1 cellular context compared by ENCODE assay signal in the genomic region with DNA sequence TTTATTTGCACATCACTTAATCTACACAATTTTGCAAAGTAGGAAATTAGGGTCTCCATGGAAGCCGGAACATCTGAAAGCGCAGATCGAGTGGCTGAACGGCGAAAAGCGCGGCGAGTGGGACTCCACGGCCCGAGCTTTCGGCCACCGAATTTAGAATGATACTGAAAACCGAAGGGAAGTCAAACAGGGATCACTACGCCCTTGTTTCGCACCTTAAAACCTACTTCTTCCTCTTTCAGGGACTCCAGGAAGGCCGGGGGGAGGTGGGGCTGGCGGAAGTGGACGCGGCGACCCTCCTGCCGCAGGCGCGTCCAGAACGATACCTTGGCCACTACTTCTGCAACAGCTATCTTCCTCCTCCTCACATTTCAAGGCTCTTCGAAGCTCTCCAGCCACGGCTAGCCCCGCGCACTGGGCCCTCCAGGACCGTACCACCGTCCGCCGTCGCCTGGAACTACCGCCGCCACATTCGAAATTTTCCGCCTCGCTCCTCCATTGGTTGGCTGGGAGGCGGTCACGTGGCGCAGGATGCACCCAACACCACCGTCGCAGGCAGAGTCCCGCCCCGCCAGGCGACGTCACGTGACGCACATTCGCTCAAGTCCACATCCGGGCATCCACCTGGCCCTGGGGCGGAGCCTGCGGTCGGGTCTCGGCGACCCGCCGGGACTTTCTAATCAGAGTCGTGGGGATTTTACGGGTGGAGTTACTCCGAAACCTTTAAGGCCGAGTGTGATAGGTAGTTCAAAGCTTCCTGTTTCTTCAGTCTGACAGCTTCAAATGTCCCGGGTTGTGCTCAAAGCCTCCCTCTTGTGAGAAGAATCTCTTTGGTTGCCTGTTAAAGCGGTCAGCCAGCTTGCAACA.
A peak's percentile ranks its signal among the peaks of the same experiment; 100 is the strongest.
TF ChIP-seq lines count a peak whose summit lies in the region.

Gene SGO1 (minus strand): TSS at position 474 of the 867 bp plus-strand sequence. CDS start 2,179 bp downstream, outside the sequence.

TF ChIP-seq in HepG2, 621 proteins besides CTCF, POLR2A, EP300 and RAD21 (continued from another document and continues in another):
- TF ChIP-seq, protein P1, sequence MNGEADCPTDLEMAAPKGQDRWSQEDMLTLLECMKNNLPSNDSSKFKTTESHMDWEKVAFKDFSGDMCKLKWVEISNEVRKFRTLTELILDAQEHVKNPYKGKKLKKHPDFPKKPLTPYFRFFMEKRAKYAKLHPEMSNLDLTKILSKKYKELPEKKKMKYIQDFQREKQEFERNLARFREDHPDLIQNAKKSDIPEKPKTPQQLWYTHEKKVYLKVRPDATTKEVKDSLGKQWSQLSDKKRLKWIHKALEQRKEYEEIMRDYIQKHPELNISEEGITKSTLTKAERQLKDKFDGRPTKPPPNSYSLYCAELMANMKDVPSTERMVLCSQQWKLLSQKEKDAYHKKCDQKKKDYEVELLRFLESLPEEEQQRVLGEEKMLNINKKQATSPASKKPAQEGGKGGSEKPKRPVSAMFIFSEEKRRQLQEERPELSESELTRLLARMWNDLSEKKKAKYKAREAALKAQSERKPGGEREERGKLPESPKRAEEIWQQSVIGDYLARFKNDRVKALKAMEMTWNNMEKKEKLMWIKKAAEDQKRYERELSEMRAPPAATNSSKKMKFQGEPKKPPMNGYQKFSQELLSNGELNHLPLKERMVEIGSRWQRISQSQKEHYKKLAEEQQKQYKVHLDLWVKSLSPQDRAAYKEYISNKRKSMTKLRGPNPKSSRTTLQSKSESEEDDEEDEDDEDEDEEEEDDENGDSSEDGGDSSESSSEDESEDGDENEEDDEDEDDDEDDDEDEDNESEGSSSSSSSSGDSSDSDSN (CRISPR knock-in tag; IDR thresholded peaks at IDR 0.05): peak; percentile 55
- TF ChIP-seq PHF21A (CRISPR knock-in tag; IDR thresholded peaks at IDR 0.05) (peak; percentile 49; the same call in 1 of the 2 replicates), YEATS2 (CRISPR knock-in tag; IDR thresholded peaks at IDR 0.05; ENCODE audit: borderline replicate concordance) (peak; percentile 97), CBX5 (CRISPR knock-in tag; IDR thresholded peaks at IDR 0.05; ENCODE audit: borderline replicate concordance) (peak; percentile 52; the same call in 1 of the 2 replicates), CBX1 (IDR thresholded peaks at IDR 0.05; ENCODE audit: low read depth) (peak; percentile 56), HDAC1 (CRISPR knock-in tag; IDR thresholded peaks at IDR 0.05) (peak; percentile 100), CCDC6 (CRISPR knock-in tag; IDR thresholded peaks at IDR 0.05) (peak; percentile 92), ZNF3 (CRISPR knock-in tag; IDR thresholded peaks at IDR 0.05) (no peak), MAZ (IDR thresholded peaks at IDR 0.05; ENCODE audit: borderline replicate concordance, low read depth, low read length) (no peak), MAZ (CRISPR knock-in tag; IDR thresholded peaks at IDR 0.05; ENCODE audit: low read depth) (no peak), GABPB1 (CRISPR knock-in tag; IDR thresholded peaks at IDR 0.05) (peak; percentile 90), MTA1 (CRISPR knock-in tag; IDR thresholded peaks at IDR 0.05; ENCODE audit: borderline replicate concordance) (peak; percentile 45; the same call in 1 of the 2 replicates), ZHX1 (CRISPR knock-in tag; IDR thresholded peaks at IDR 0.05; ENCODE audit: low read depth) (0 out of 2 replicates have a peak, but pooled peaks have one; percentile 44), FOXA3 (CRISPR knock-in tag; IDR thresholded peaks at IDR 0.05) (peak; percentile 43), ZFP62 (CRISPR knock-in tag; IDR thresholded peaks at IDR 0.05) (no peak), PRMT3 (CRISPR knock-in tag; IDR thresholded peaks at IDR 0.05; ENCODE audit: borderline replicate concordance, low read depth) (peak; percentile 95; the same call in 1 of the 2 replicates), SRSF1 (optimal IDR thresholded peaks at IDR 0.05; ENCODE audit: low read depth, low read length) (peak; percentile 71), PATZ1 (CRISPR knock-in tag; IDR thresholded peaks at IDR 0.05) (0 out of 2 replicates have a peak, but pooled peaks have one; percentile 18), FOXK1 (CRISPR knock-in tag; IDR thresholded peaks at IDR 0.05; ENCODE audit: borderline replicate concordance, low read depth) (peak; percentile 85), SP4 (CRISPR knock-in tag; IDR thresholded peaks at IDR 0.05) (peak; percentile 79; the same call in 1 of the 2 replicates), ZNF441 (CRISPR knock-in tag; IDR thresholded peaks at IDR 0.05; ENCODE audit: borderline replicate concordance) (no peak; the same call in 1 of the 2 replicates), RFX5 (IDR thresholded peaks at IDR 0.05; ENCODE audit: low read depth, low read length) (0 out of 2 replicates have a peak, but pooled peaks have one; percentile 26), ZNF619 (CRISPR knock-in tag; IDR thresholded peaks at IDR 0.05) (peak; percentile 87; the same call in 1 of the 2 replicates), ZNF780A (CRISPR knock-in tag; IDR thresholded peaks at IDR 0.05) (0 out of 2 replicates have a peak, but pooled peaks have one; percentile 24), AGO2 (optimal IDR thresholded peaks at IDR 0.05; ENCODE audit: low read depth, low read length) (no peak), SKI (IDR thresholded peaks at IDR 0.05; ENCODE audit: partially characterized antibody) (peak; percentile 38), ZGPAT (CRISPR knock-in tag; IDR thresholded peaks at IDR 0.05) (peak; percentile 60), ZSCAN21 (CRISPR knock-in tag; IDR thresholded peaks at IDR 0.05; ENCODE audit: borderline replicate concordance) (peak; percentile 60; the same call in 1 of the 2 replicates), HOXD1 (CRISPR knock-in tag; IDR thresholded peaks at IDR 0.05) (0 out of 2 replicates have a peak, but pooled peaks have one; percentile 23), MIER3 (CRISPR knock-in tag; IDR thresholded peaks at IDR 0.05; ENCODE audit: borderline replicate concordance) (0 out of 2 replicates have a peak, but pooled peaks have one; percentile 23)
- TF ChIP-seq, protein P2, sequence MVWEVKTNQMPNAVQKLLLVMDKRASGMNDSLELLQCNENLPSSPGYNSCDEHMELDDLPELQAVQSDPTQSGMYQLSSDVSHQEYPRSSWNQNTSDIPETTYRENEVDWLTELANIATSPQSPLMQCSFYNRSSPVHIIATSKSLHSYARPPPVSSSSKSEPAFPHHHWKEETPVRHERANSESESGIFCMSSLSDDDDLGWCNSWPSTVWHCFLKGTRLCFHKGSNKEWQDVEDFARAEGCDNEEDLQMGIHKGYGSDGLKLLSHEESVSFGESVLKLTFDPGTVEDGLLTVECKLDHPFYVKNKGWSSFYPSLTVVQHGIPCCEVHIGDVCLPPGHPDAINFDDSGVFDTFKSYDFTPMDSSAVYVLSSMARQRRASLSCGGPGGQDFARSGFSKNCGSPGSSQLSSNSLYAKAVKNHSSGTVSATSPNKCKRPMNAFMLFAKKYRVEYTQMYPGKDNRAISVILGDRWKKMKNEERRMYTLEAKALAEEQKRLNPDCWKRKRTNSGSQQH (CRISPR knock-in tag; IDR thresholded peaks at IDR 0.05; ENCODE audit: low read depth): peak; percentile 97
- TF ChIP-seq, protein P3, sequence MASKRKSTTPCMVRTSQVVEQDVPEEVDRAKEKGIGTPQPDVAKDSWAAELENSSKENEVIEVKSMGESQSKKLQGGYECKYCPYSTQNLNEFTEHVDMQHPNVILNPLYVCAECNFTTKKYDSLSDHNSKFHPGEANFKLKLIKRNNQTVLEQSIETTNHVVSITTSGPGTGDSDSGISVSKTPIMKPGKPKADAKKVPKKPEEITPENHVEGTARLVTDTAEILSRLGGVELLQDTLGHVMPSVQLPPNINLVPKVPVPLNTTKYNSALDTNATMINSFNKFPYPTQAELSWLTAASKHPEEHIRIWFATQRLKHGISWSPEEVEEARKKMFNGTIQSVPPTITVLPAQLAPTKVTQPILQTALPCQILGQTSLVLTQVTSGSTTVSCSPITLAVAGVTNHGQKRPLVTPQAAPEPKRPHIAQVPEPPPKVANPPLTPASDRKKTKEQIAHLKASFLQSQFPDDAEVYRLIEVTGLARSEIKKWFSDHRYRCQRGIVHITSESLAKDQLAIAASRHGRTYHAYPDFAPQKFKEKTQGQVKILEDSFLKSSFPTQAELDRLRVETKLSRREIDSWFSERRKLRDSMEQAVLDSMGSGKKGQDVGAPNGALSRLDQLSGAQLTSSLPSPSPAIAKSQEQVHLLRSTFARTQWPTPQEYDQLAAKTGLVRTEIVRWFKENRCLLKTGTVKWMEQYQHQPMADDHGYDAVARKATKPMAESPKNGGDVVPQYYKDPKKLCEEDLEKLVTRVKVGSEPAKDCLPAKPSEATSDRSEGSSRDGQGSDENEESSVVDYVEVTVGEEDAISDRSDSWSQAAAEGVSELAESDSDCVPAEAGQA (IDR thresholded peaks at IDR 0.05; ENCODE audit: low read depth): peak; percentile 32; the same call in 1 of the 2 replicates
- TF ChIP-seq, protein P3 (CRISPR knock-in tag; IDR thresholded peaks at IDR 0.05; ENCODE audit: borderline replicate concordance): no peak
